8 cellular contexts compared by ENCODE assay signal in genomic region chr20:324177-325042, GRCh38. TPM values are rescaled to one million over a fixed set of nuclear protein-coding genes. Genes with fewer than 3 reads are reported as not detected.
DNase-seq lines count a peak whose midpoint lies in the region; ATAC-seq and TF ChIP-seq lines count a peak whose summit lies in the region.

No MANE protein-coding gene starts in this region.

- peak overlapping the region; percentile 84 to 87 for H3K4me3 Mint-ChIP-seq in CD14-positive monocyte
- H3K4me3 Mint-ChIP-seq in dendritic cell treated with granulocyte-macrophage colony-stimulating factor and Interleukin-4, amounts not matched to agents 40 ng/mL and 50 ng/mL, for 4 days = peak overlapping the region; percentile 69

- DNase-seq in CD14-positive monocyte (ENCODE audit: low spot score) (no peak), NCI-H524 treated with DMSO at 0.1 percent for 48 hours (lab: John Stamatoyannopoulos, UW) (peak; percentile 77), right lobe of liver (peak; percentile 93 to 95 (median 93))
- peak; percentile 86 for DNase-seq in activated CD4-positive, alpha-beta T cell treated with anti-CD3 and anti-CD28 coated beads, Interleukin-2, amount 50 U/mL, for 1 hour
- DNase-seq in stimulated activated CD4-positive, alpha-beta T cell treated with anti-CD3 and anti-CD28 coated beads, Interleukin-4, amount 100 ng/mL, for 24 hours = peak; percentile 89

- H3K36me3 ChIP-seq in right lobe of liver = no peaks in the 10 kb centered on the region

- intact Hi-C loops in CD14-positive monocyte (cut with micrococcal nuclease) = no loop called here
- intact Hi-C loops in dendritic cell treated with granulocyte-macrophage colony-stimulating factor and Interleukin-4, amounts not matched to agents 40 ng/mL and 50 ng/mL, for 4 days (cut with micrococcal nuclease) = loop anchor here (2.0 kb wide), 3 partner anchors 14 to 48 kb away; no protein-coding TSS in a partner anchor
- intact Hi-C loops in right lobe of liver (cut with DNase I) = no loop called here

- H3K4me1 Mint-ChIP-seq in CD14-positive monocyte = peaks cover 31% of the 10 kb centered on the region
- H3K4me1 Mint-ChIP-seq in dendritic cell treated with granulocyte-macrophage colony-stimulating factor and Interleukin-4, amounts not matched to agents 40 ng/mL and 50 ng/mL, for 4 days (ENCODE audit: low read depth) = peaks cover 38% of the 10 kb centered on the region

- ATAC-seq in GM19324 (IDR thresholded peaks at IDR 0.05; ENCODE audit: low FRiP score, unreplicated experiment) (peak; percentile 63), HG03460 (IDR thresholded peaks at IDR 0.05; ENCODE audit: unreplicated experiment) (peak; percentile 48), right lobe of liver (peak; percentile 70 to 87 (median 81))

- 0% methylated on average over 21 of the region's 68 CpGs for WGBS in right lobe of liver (ENCODE audit: insufficient coverage, low coverage, low lambda C conversion rate, missing lambda C conversion rate)

- H3K27me3 Mint-ChIP-seq in CD14-positive monocyte (ENCODE audit: low read depth in 3 of 3) = peaks cover 10 to 26% (median 18%) of the 10 kb centered on the region in 3 donors
- H3K27me3 Mint-ChIP-seq in dendritic cell treated with granulocyte-macrophage colony-stimulating factor and Interleukin-4, amounts not matched to agents 40 ng/mL and 50 ng/mL, for 4 days = peaks cover 25% of the 10 kb centered on the region

- no peaks in the 10 kb centered on the region for H3K27me3 ChIP-seq in right lobe of liver

- peak overlapping the region; percentile 47 to 88 (median 73) for H3K27ac ChIP-seq in right lobe of liver

- H3K4me1 ChIP-seq in right lobe of liver = peaks cover 0 to 7% (median 0%) of the 10 kb centered on the region in 4 donors

- no peaks in the 10 kb centered on the region for H3K9me3 ChIP-seq in right lobe of liver

- TF ChIP-seq CTCF in CD14-positive monocyte (IDR thresholded peaks at IDR 0.05) = peak; percentile 24
- peak; percentile 10 to 19 (median 13) for TF ChIP-seq CTCF in right lobe of liver (IDR thresholded peaks at IDR 0.05)

- TF ChIP-seq POLR2A in right lobe of liver (IDR thresholded peaks at IDR 0.05) = peak; percentile 41

- H3K4me3 ChIP-seq in right lobe of liver = peak overlapping the region; percentile 65 to 69 (median 68)

- peak overlapping the region in 6 of 7 donors; percentile 53 to 87 (median 83) for H3K27ac Mint-ChIP-seq in CD14-positive monocyte
- peak overlapping the region; percentile 77 for H3K27ac Mint-ChIP-seq in dendritic cell treated with granulocyte-macrophage colony-stimulating factor and Interleukin-4, amounts not matched to agents 40 ng/mL and 50 ng/mL, for 4 days

- peaks cover 0 to 6% (median 0%) of the 10 kb centered on the region in 7 donors for H3K9me3 Mint-ChIP-seq in CD14-positive monocyte
- H3K9me3 Mint-ChIP-seq in dendritic cell treated with granulocyte-macrophage colony-stimulating factor and Interleukin-4, amounts not matched to agents 40 ng/mL and 50 ng/mL, for 4 days = no peaks in the 10 kb centered on the region

- no peaks in the 10 kb centered on the region for H3K36me3 Mint-ChIP-seq in CD14-positive monocyte
- H3K36me3 Mint-ChIP-seq in dendritic cell treated with granulocyte-macrophage colony-stimulating factor and Interleukin-4, amounts not matched to agents 40 ng/mL and 50 ng/mL, for 4 days (ENCODE audit: low read depth) = no peaks in the 10 kb centered on the region

RNA-seq across cellular contexts. Expression of gene SOX12, which starts 0.9 kb away (rescaled TPM):
- polyA plus RNA-seq in CD14-positive monocyte = under 1 TPM; 0.03 to 0.12 TPM
- total RNA-seq in right lobe of liver = 1 to 10 TPM; 3.6 to 6.4 (median 4.6) TPM

RNA-seq across cellular contexts. Expression of gene NRSN2, which starts 22.5 kb away (rescaled TPM):
- polyA plus RNA-seq in CD14-positive monocyte = under 1 TPM; 0.09 to 0.56 TPM
- 1 to 10 TPM; 1.3 to 4.1 (median 1.9) TPM for total RNA-seq in right lobe of liver

RNA-seq across cellular contexts. Expression of gene ZCCHC3, which starts 27.0 kb away (rescaled TPM):
- 1 to 10 TPM; 4.5 to 5.6 TPM for polyA plus RNA-seq in CD14-positive monocyte
- total RNA-seq in right lobe of liver = 1 to 10 TPM; 4.2 to 7.5 (median 5.9) TPM

RNA-seq across cellular contexts. Expression of gene C20orf96, which starts 33.9 kb away (rescaled TPM):
- polyA plus RNA-seq in CD14-positive monocyte = under 1 TPM; 0.28 to 0.88 TPM
- total RNA-seq in right lobe of liver = 1 to 10 TPM in 4 of 6 experiments, under 1 TPM in 2; 0.62 to 2.5 (median 1.8) TPM

RNA-seq across cellular contexts. Expression of gene TRIB3, which starts 56.1 kb away (rescaled TPM):
- 1 to 10 TPM; 8.0 to 9.4 TPM for polyA plus RNA-seq in CD14-positive monocyte
- total RNA-seq in right lobe of liver = 100 to 1,000 TPM in 2 of 6 experiments, 10 to 100 TPM in 4; 15.1 to 139 (median 34.1) TPM
